18 cellular contexts compared by ENCODE assay signal in genomic region chr1:118555638-118556037, GRCh38.
"Had no signal": no experiment of that assay in that cellular context is flagged by ENCODE, and none has a peak within 500 bp of the region (broad histone marks: within the 10 kb centered on the region; RNA-seq: fewer than 3 reads in every experiment).

No MANE protein-coding gene starts in this region.

- H3K27ac ChIP-seq: coronary artery, dorsolateral prefrontal cortex, esophagus muscularis mucosa, foreskin keratinocyte, gastroesophageal sphincter, heart left ventricle, hepatocyte, left lung, lower lobe of right lung had no signal

- H3K36me3 Mint-ChIP-seq: immature natural killer cell had no signal

- H3K4me1 ChIP-seq: esophagus muscularis mucosa, foreskin keratinocyte, gastroesophageal sphincter, heart left ventricle, left lung, lower lobe of right lung had no signal

- H3K4me2 ChIP-seq: hepatocyte had no signal

- H3K4me3 Mint-ChIP-seq: immature natural killer cell had no signal

- H3K36me3 ChIP-seq: esophagus muscularis mucosa, gastroesophageal sphincter, heart left ventricle, left lung, lower lobe of right lung had no signal

- DNase-seq: dermis blood vessel endothelial cell; dorsolateral prefrontal cortex; effector CD4-positive, alpha-beta T cell; effector memory CD4-positive, alpha-beta T cell; foreskin keratinocyte; heart left ventricle; hypothalamus; immature natural killer cell; left cardiac atrium; left lung; left ventricle myocardium superior; lower lobe of right lung; mesenchymal stem cell; midbrain had no signal

- H3K27ac Mint-ChIP-seq: immature natural killer cell had no signal

- H3K4me1 Mint-ChIP-seq: immature natural killer cell had no signal

- H3K4me3 ChIP-seq: coronary artery, dorsolateral prefrontal cortex, esophagus muscularis mucosa, gastroesophageal sphincter, heart left ventricle, hepatocyte, left lung, lower lobe of right lung had no signal

- H3K79me2 ChIP-seq: hepatocyte had no signal

- ATAC-seq: foreskin keratinocyte, gastroesophageal sphincter, heart left ventricle, left cardiac atrium, left lung, left ventricle myocardium superior, lower lobe of right lung had no signal

- H2AFZ ChIP-seq: hepatocyte had no signal

- H3K27me3 ChIP-seq: dorsolateral prefrontal cortex, esophagus muscularis mucosa, foreskin keratinocyte, gastroesophageal sphincter, heart left ventricle, hepatocyte, left lung had no signal
